ENCODE assay signal across 8 cellular contexts in the genomic region with DNA sequence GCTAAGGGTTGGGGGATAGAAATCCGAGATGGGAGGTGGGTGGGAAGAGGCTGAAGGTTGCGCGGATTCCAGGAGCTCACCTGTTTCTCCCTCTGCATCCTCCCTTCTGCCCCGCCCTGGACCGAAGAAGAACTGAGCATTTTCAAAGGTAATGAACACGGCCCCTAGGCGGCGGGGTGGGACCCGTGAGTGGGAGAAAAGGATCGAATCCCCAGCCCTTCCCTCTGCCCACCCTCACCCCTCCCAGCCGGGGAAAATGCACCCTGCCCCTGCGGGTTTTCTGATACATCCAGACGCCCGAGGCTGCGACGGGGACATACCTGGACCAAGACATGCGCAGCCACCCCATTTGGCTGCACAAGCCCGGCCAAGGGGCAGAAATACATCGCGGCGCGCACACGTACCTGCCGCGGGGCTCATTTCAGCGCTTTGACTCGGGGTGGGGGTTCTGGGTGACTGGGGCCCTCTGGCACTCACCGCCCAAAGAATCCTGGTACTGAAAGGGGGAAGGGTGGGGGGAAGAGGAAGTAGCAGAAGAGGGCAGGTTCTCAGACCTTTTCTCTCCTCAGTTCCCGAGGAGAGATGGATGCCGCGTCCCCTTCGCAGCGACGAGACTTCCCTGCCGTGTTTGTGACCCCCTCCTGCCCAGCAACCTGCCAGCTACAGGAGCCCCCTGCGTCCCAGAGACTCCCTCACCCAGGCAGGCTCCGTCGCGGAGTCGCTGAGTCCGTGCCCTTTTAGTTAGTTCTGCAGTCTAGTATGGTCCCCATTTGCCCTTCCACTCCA. TPM values are rescaled to one million over a fixed set of nuclear protein-coding genes. Genes with fewer than 3 reads are reported as not detected.
A peak's percentile ranks its signal among the peaks of the same experiment; 100 is the strongest.
DNase-seq lines count a peak whose midpoint lies in the region; ATAC-seq and TF ChIP-seq lines count a peak whose summit lies in the region.

No MANE protein-coding gene starts in this region.

- H4K91ac ChIP-seq in neuronal stem cell (ENCODE audit: low read depth, low read length, poor library complexity) = no peak overlapping the region

- no peaks in the 10 kb centered on the region for H3K79me1 ChIP-seq in neuronal stem cell (ENCODE audit: low read depth, low read length)

- peaks cover 0 to 9% of the 10 kb centered on the region in 2 donors for H3K4me1 ChIP-seq in neuronal stem cell (ENCODE audit: control insufficient read depth in 2 of 2, insufficient read depth in 1 of 2, low read depth in 1 of 2, low read length in 2 of 2)

- H3K9me3 ChIP-seq in neuronal stem cell (replicated peaks in 1 of 2; ENCODE audit: control insufficient read depth in 2 of 2, insufficient read depth in 1 of 2, low read depth in 1 of 2, low read length in 2 of 2) = peaks cover 2 to 17% of the 10 kb centered on the region in 2 donors

- no peak overlapping the region for H4K8ac ChIP-seq in neuronal stem cell (ENCODE audit: low read depth, low read length)

- H3K14ac ChIP-seq in neuronal stem cell (ENCODE audit: low read length) = no peak overlapping the region

- H3K36me3 ChIP-seq in neuronal stem cell (replicated peaks in 1 of 2; ENCODE audit: control insufficient read depth in 2 of 2, insufficient read depth in 2 of 2, low read length in 2 of 2) = peaks cover 0 to 20% of the 10 kb centered on the region in 2 donors

- peak overlapping the region; percentile 52 for H3K4me2 ChIP-seq in neuronal stem cell (ENCODE audit: insufficient read depth, low read length, poor library complexity, severe bottlenecking)

- peak overlapping the region; percentile 48 for H3K18ac ChIP-seq in neuronal stem cell (ENCODE audit: low read length)

- WGBS in neuronal stem cell (ENCODE audit: extremely low coverage in 2 of 2, insufficient read length in 2 of 2, insufficient replicate concordance in 1 of 2), 2 donors = no CpG with 5 or more reads among the region's 41 CpGs

- DNase-seq in SIG-M5 treated with dmso at 0.1 percent for 504 hours (lab: John Stamatoyannopoulos, UW; ENCODE audit: unreplicated experiment) = peak; percentile 30
- DNase-seq in SIG-M5 (lab: John Stamatoyannopoulos, UW) = no peak
- DNase-seq in epithelial cell of prostate (ENCODE audit: low read depth, low spot score) = no peak
- no peak for DNase-seq in neuronal stem cell (ENCODE audit: low spot score)
- no peak for DNase-seq in amygdala (lab: John Stamatoyannopoulos, UW)

- peaks cover 0 to 100% (median 65%) of the 10 kb centered on the region in 3 experiments for H3K27me3 ChIP-seq in neuronal stem cell (ENCODE audit: control insufficient read depth in 3 of 3, insufficient read depth in 3 of 3, low read depth in 1 of 3, low read length in 3 of 3)

- no peak overlapping the region for H2BK15ac ChIP-seq in neuronal stem cell (ENCODE audit: low read length)

- H2BK12ac ChIP-seq in neuronal stem cell (ENCODE audit: low read length) = no peak overlapping the region

- H2AFZ ChIP-seq in neuronal stem cell (ENCODE audit: low read length) = no peak overlapping the region

- H3K9ac ChIP-seq in neuronal stem cell (ENCODE audit: low read depth, low read length, poor library complexity) = no peak overlapping the region

- H3K4me3 ChIP-seq in WI38 (ENCODE audit: low read depth, low read length) (peak overlapping the region; percentile 68), neuronal stem cell (ENCODE audit: low read length in 2 of 2) (peak overlapping the region in 1 of 2 donors; percentile 65)

- no peak overlapping the region for H2BK120ac ChIP-seq in neuronal stem cell (ENCODE audit: low read depth, low read length)

- peak overlapping the region; percentile 15 for H2AK5ac ChIP-seq in neuronal stem cell (ENCODE audit: low read depth, low read length)

- TF ChIP-seq CTCF in WI38 (IDR thresholded peaks at IDR 0.05; ENCODE audit: low read depth, low read length) = no peak

- ATAC-seq in HG03064 (IDR thresholded peaks at IDR 0.05; ENCODE audit: low read depth, unreplicated experiment) (peak; percentile 12), GM18858 (IDR thresholded peaks at IDR 0.05; ENCODE audit: unreplicated experiment) (no peak)

- peak overlapping the region; percentile 36 for H3K23ac ChIP-seq in neuronal stem cell (ENCODE audit: low read depth, low read length, poor library complexity)

- H2BK5ac ChIP-seq in neuronal stem cell (ENCODE audit: low read length) = no peak overlapping the region

- H3K4ac ChIP-seq in neuronal stem cell (ENCODE audit: low read length) = no peak overlapping the region

- H3K27ac ChIP-seq in epithelial cell of prostate = peak overlapping the region; percentile 89
- H3K27ac ChIP-seq in neuronal stem cell (replicated peaks; ENCODE audit: low read length) = no peak overlapping the region

RNA-seq across cellular contexts. Expression of gene VSIG2, which starts 6.0 kb away (rescaled TPM):
- not detected for polyA plus RNA-seq in neuronal stem cell (2013, experiment 1 of 2)
- polyA plus RNA-seq in neuronal stem cell (2013, experiment 2 of 2) = not detected

RNA-seq across cellular contexts. Expression of gene NRGN, which starts 6.3 kb away (rescaled TPM):
- 11.4 TPM for polyA plus RNA-seq in neuronal stem cell (2013, experiment 1 of 2)
- 11.7 TPM for polyA plus RNA-seq in neuronal stem cell (2013, experiment 2 of 2)

RNA-seq across cellular contexts. Expression of gene ESAM, which starts 16.1 kb away (rescaled TPM):
- polyA plus RNA-seq in neuronal stem cell (2013, experiment 1 of 2) = 0.07 TPM
- polyA plus RNA-seq in neuronal stem cell (2013, experiment 2 of 2) = 0.07 TPM

RNA-seq across cellular contexts. Expression of gene MSANTD2, which starts 54.2 kb away (rescaled TPM):
- polyA plus RNA-seq in neuronal stem cell (2013, experiment 1 of 2) = 14.2 TPM
- polyA plus RNA-seq in neuronal stem cell (2013, experiment 2 of 2) = 14.6 TPM
